Comparison of ENCODE assay signal across 12 cellular contexts in the genomic region with DNA sequence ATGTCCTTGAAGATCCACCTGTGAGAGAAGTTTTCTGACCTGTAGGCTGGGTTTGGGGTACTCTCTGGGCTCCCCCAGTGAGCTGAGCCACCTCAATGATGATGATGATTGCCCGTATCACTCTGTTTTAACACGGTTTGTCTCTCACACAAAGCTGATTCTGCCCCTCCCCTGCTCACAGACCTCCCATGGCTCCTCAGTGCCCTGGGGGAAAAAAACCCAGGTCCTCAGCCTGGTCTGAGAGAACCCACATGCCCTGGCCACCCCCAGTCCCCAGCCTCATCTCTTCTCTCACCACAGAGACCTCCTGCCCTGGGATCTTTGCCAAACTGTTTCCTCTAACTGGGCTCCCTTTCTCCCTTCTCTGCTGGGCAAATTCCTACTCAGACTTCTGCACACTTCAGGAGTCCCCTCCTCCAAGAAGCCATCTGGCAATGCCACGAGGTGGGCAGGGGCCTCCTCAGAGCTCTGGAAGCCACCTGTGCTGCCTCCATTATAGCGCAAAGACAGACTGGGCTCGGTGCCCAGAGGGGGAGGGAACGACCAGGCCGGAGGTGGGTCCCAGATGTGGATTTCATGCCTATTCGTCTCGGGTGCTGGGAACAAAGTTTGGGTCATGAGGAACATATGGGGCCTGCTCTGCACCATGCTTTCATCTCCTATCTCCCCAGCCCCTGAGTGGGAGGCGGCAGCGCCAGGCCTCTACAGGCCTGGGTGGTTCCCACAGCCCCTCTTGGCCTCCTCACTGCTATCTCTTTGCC. TPM values are rescaled to one million over a fixed set of nuclear protein-coding genes. Genes with fewer than 3 reads are reported as not detected.
DNase-seq lines count a peak whose midpoint lies in the region; ATAC-seq lines count a peak whose summit lies in the region.
"Had no signal": no experiment of that assay in that cellular context is flagged by ENCODE, and none has a peak within 500 bp of the region (broad histone marks: within the 10 kb centered on the region; RNA-seq: fewer than 3 reads in every experiment).

No MANE protein-coding gene starts in this region.

- peaks cover 3% of the 10 kb centered on the region for H3K4me1 Mint-ChIP-seq in stimulated activated naive CD8-positive, alpha-beta T cell treated with anti-CD3 and anti-CD28 coated beads, Interleukin-15, amount 100 ng/mL, for 72 hours
- H3K4me1 Mint-ChIP-seq in dendritic cell treated with granulocyte-macrophage colony-stimulating factor and Interleukin-4, amounts not matched to agents 40 ng/mL and 50 ng/mL, for 4 days (ENCODE audit: low read depth): peaks cover 35% of the 10 kb centered on the region
- H3K4me1 Mint-ChIP-seq in activated T-helper 2 cell treated with anti-CD3 and anti-CD28 coated beads, Interferon-gamma antibody, Interleukin-2, Interleukin-4, amounts not matched to agents 10 μg/mL and 5 μg/mL and 100 μg/mL, durations not matched to agents 14 hours and 24 hours and 36 hours (ENCODE audit: low read depth): peaks cover 9% of the 10 kb centered on the region

- H3K27ac Mint-ChIP-seq in stimulated activated naive CD8-positive, alpha-beta T cell treated with anti-CD3 and anti-CD28 coated beads, Interleukin-15, amount 100 ng/mL, for 72 hours: peak overlapping the region; percentile 30 to 40
- H3K27ac Mint-ChIP-seq in dendritic cell treated with granulocyte-macrophage colony-stimulating factor and Interleukin-4, amounts not matched to agents 40 ng/mL and 50 ng/mL, for 4 days: peak overlapping the region; percentile 21
- H3K27ac Mint-ChIP-seq in activated T-helper 2 cell treated with anti-CD3 and anti-CD28 coated beads, Interferon-gamma antibody, Interleukin-2, Interleukin-4, amounts not matched to agents 10 μg/mL and 5 μg/mL and 100 μg/mL, durations not matched to agents 14 hours and 24 hours and 36 hours: no peak overlapping the region
- H3K27ac Mint-ChIP-seq: activated T-cell treated with anti-CD3 and anti-CD28 coated beads, Interleukin-2, amount 50 U/mL, for 24 hours had no signal

- H3K27me3 Mint-ChIP-seq in stimulated activated naive CD8-positive, alpha-beta T cell treated with anti-CD3 and anti-CD28 coated beads, Interleukin-15, amount 100 ng/mL, for 72 hours: no peaks in the 10 kb centered on the region
- H3K27me3 Mint-ChIP-seq in dendritic cell treated with granulocyte-macrophage colony-stimulating factor and Interleukin-4, amounts not matched to agents 40 ng/mL and 50 ng/mL, for 4 days: peaks cover 18% of the 10 kb centered on the region
- peaks cover 3% of the 10 kb centered on the region for H3K27me3 Mint-ChIP-seq in activated T-helper 2 cell treated with anti-CD3 and anti-CD28 coated beads, Interferon-gamma antibody, Interleukin-2, Interleukin-4, amounts not matched to agents 10 μg/mL and 5 μg/mL and 100 μg/mL, durations not matched to agents 14 hours and 24 hours and 36 hours (ENCODE audit: low read depth)
- H3K27me3 Mint-ChIP-seq: activated T-cell treated with anti-CD3 and anti-CD28 coated beads, Interleukin-2, amount 50 U/mL, for 24 hours had no signal

- no peak overlapping the region for H3K4me3 Mint-ChIP-seq in stimulated activated naive CD8-positive, alpha-beta T cell treated with anti-CD3 and anti-CD28 coated beads, Interleukin-15, amount 100 ng/mL, for 72 hours
- H3K4me3 Mint-ChIP-seq in dendritic cell treated with granulocyte-macrophage colony-stimulating factor and Interleukin-4, amounts not matched to agents 40 ng/mL and 50 ng/mL, for 4 days: no peak overlapping the region
- no peak overlapping the region for H3K4me3 Mint-ChIP-seq in activated T-helper 2 cell treated with anti-CD3 and anti-CD28 coated beads, Interferon-gamma antibody, Interleukin-2, Interleukin-4, amounts not matched to agents 10 μg/mL and 5 μg/mL and 100 μg/mL, durations not matched to agents 14 hours and 24 hours and 36 hours (ENCODE audit: low read depth)
- H3K4me3 Mint-ChIP-seq: activated T-cell treated with anti-CD3 and anti-CD28 coated beads, Interleukin-2, amount 50 U/mL, for 24 hours had no signal

- DNase-seq in stimulated activated naive CD8-positive, alpha-beta T cell treated with anti-CD3 and anti-CD28 coated beads, Interleukin-15, amount 100 ng/mL, for 72 hours: no peak
- DNase-seq in stimulated activated naive CD8-positive, alpha-beta T cell treated with anti-CD3 and anti-CD28 coated beads, Interleukin-15, Interleukin-2, amounts not matched to agents 100 U/mL and 50 U/mL, for 24 hours: no peak
- DNase-seq in NCI-H524 (lab: John Stamatoyannopoulos, UW): peak; percentile 99 to 100
- no peak for DNase-seq in stimulated activated CD4-positive, alpha-beta T cell treated with anti-CD3 and anti-CD28 coated beads, Interleukin-1b, Interleukin-23, amount 100 ng/mL, for 48 hours
- DNase-seq in activated T-helper 2 cell treated with anti-CD3 and anti-CD28 coated beads, Interferon-gamma antibody, Interleukin-2, Interleukin-4, amounts not matched to agents 10 μg/mL and 5 μg/mL and 100 μg/mL, durations not matched to agents 14 hours and 24 hours and 36 hours (ENCODE audit: low spot score): no peak
- no peak for DNase-seq in stimulated activated naive CD4-positive, alpha-beta T cell (lab: John Stamatoyannopoulos, UW)
- DNase-seq: activated T-cell treated with anti-CD3 and anti-CD28 coated beads, Interleukin-2, amount 50 U/mL, for 24 hours; amniotic stem cell had no signal

- no peaks in the 10 kb centered on the region for H3K36me3 Mint-ChIP-seq in dendritic cell treated with granulocyte-macrophage colony-stimulating factor and Interleukin-4, amounts not matched to agents 40 ng/mL and 50 ng/mL, for 4 days (ENCODE audit: low read depth)
- H3K36me3 Mint-ChIP-seq in activated T-helper 2 cell treated with anti-CD3 and anti-CD28 coated beads, Interferon-gamma antibody, Interleukin-2, Interleukin-4, amounts not matched to agents 10 μg/mL and 5 μg/mL and 100 μg/mL, durations not matched to agents 14 hours and 24 hours and 36 hours (ENCODE audit: low read depth): no peaks in the 10 kb centered on the region

- no peak for ATAC-seq in stimulated activated naive CD8-positive, alpha-beta T cell treated with anti-CD3 and anti-CD28 coated beads, Interleukin-15, amount 100 ng/mL, for 72 hours
- ATAC-seq in stimulated activated naive CD8-positive, alpha-beta T cell treated with anti-CD3 and anti-CD28 coated beads, Interleukin-15, Interleukin-2, amounts not matched to agents 100 U/mL and 50 U/mL, for 24 hours: no peak
- ATAC-seq in HG02870 (IDR thresholded peaks at IDR 0.05; ENCODE audit: unreplicated experiment): no peak
- ATAC-seq: activated CD4-positive, CD25-positive, alpha-beta regulatory T cell treated with anti-CD3 and anti-CD28 coated beads, Interleukin-2, amount 50 U/mL, for 24 hours had no signal

- no peaks in the 10 kb centered on the region for H3K9me3 Mint-ChIP-seq in stimulated activated naive CD8-positive, alpha-beta T cell treated with anti-CD3 and anti-CD28 coated beads, Interleukin-15, amount 100 ng/mL, for 72 hours
- H3K9me3 Mint-ChIP-seq in dendritic cell treated with granulocyte-macrophage colony-stimulating factor and Interleukin-4, amounts not matched to agents 40 ng/mL and 50 ng/mL, for 4 days: no peaks in the 10 kb centered on the region
- no peaks in the 10 kb centered on the region for H3K9me3 Mint-ChIP-seq in activated T-helper 2 cell treated with anti-CD3 and anti-CD28 coated beads, Interferon-gamma antibody, Interleukin-2, Interleukin-4, amounts not matched to agents 10 μg/mL and 5 μg/mL and 100 μg/mL, durations not matched to agents 14 hours and 24 hours and 36 hours
- H3K9me3 Mint-ChIP-seq: activated T-cell treated with anti-CD3 and anti-CD28 coated beads, Interleukin-2, amount 50 U/mL, for 24 hours had no signal

- intact Hi-C loops in dendritic cell treated with granulocyte-macrophage colony-stimulating factor and Interleukin-4, amounts not matched to agents 40 ng/mL and 50 ng/mL, for 4 days (cut with micrococcal nuclease): no loop called here
- intact Hi-C loops in activated T-helper 2 cell treated with anti-CD3 and anti-CD28 coated beads, Interferon-gamma antibody, Interleukin-2, Interleukin-4, amounts not matched to agents 10 μg/mL and 5 μg/mL and 100 μg/mL, durations not matched to agents 14 hours and 24 hours and 36 hours (cut with micrococcal nuclease): no loop called here

RNA-seq across cellular contexts. Expression of gene CA11, which starts 8.5 kb away (rescaled TPM):
- total RNA-seq in activated T-helper 2 cell treated with anti-CD3 and anti-CD28 coated beads, Interferon-gamma antibody, Interleukin-2, Interleukin-4, amounts not matched to agents 10 μg/mL and 5 μg/mL and 100 μg/mL, durations not matched to agents 14 hours and 24 hours and 36 hours: 5.4 and 6.5 TPM in 2 replicates

RNA-seq across cellular contexts. Expression of gene DBP, which starts 17.3 kb away (rescaled TPM):
- total RNA-seq in activated T-helper 2 cell treated with anti-CD3 and anti-CD28 coated beads, Interferon-gamma antibody, Interleukin-2, Interleukin-4, amounts not matched to agents 10 μg/mL and 5 μg/mL and 100 μg/mL, durations not matched to agents 14 hours and 24 hours and 36 hours: 7.3 and 7.9 TPM in 2 replicates

RNA-seq across cellular contexts. Expression of gene NTN5, which starts 18.3 kb away (rescaled TPM):
- total RNA-seq in activated T-helper 2 cell treated with anti-CD3 and anti-CD28 coated beads, Interferon-gamma antibody, Interleukin-2, Interleukin-4, amounts not matched to agents 10 μg/mL and 5 μg/mL and 100 μg/mL, durations not matched to agents 14 hours and 24 hours and 36 hours: 0.46 and 0.55 TPM in 2 replicates
- total RNA-seq: MCF 10A had no signal

RNA-seq across cellular contexts. Expression of gene SPHK2, which starts 35.2 kb away (rescaled TPM):
- 34.3 and 35.0 TPM in 2 replicates for total RNA-seq in activated T-helper 2 cell treated with anti-CD3 and anti-CD28 coated beads, Interferon-gamma antibody, Interleukin-2, Interleukin-4, amounts not matched to agents 10 μg/mL and 5 μg/mL and 100 μg/mL, durations not matched to agents 14 hours and 24 hours and 36 hours

RNA-seq across cellular contexts. Expression of gene RPL18, which starts 35.5 kb away (rescaled TPM):
- 1,853 and 1,861 TPM in 2 replicates for total RNA-seq in activated T-helper 2 cell treated with anti-CD3 and anti-CD28 coated beads, Interferon-gamma antibody, Interleukin-2, Interleukin-4, amounts not matched to agents 10 μg/mL and 5 μg/mL and 100 μg/mL, durations not matched to agents 14 hours and 24 hours and 36 hours

Comparison
In these comparisons a context has a peak if more than half of its experiments do, and no peak if none do; other contexts are left out.
1. DNase-seq: peak in NCI-H524 (2 of 2); none in stimulated activated naive CD8-positive, alpha-beta T cell treated with anti-CD3 and anti-CD28 coated beads, Interleukin-15, amount 100 ng/mL, for 72 hours (0 of 2), stimulated activated naive CD8-positive, alpha-beta T cell treated with anti-CD3 and anti-CD28 coated beads, Interleukin-15, Interleukin-2, amounts not matched to agents 100 U/mL and 50 U/mL, for 24 hours (single experiment), stimulated activated CD4-positive, alpha-beta T cell treated with anti-CD3 and anti-CD28 coated beads, Interleukin-1b, Interleukin-23, amount 100 ng/mL, for 48 hours (single experiment), activated T-helper 2 cell treated with anti-CD3 and anti-CD28 coated beads, Interferon-gamma antibody, Interleukin-2, Interleukin-4, amounts not matched to agents 10 μg/mL and 5 μg/mL and 100 μg/mL, durations not matched to agents 14 hours and 24 hours and 36 hours (single experiment) and stimulated activated naive CD4-positive, alpha-beta T cell (0 of 6).